Comparison of ENCODE assay signal across 21 cellular contexts in the genomic region with DNA sequence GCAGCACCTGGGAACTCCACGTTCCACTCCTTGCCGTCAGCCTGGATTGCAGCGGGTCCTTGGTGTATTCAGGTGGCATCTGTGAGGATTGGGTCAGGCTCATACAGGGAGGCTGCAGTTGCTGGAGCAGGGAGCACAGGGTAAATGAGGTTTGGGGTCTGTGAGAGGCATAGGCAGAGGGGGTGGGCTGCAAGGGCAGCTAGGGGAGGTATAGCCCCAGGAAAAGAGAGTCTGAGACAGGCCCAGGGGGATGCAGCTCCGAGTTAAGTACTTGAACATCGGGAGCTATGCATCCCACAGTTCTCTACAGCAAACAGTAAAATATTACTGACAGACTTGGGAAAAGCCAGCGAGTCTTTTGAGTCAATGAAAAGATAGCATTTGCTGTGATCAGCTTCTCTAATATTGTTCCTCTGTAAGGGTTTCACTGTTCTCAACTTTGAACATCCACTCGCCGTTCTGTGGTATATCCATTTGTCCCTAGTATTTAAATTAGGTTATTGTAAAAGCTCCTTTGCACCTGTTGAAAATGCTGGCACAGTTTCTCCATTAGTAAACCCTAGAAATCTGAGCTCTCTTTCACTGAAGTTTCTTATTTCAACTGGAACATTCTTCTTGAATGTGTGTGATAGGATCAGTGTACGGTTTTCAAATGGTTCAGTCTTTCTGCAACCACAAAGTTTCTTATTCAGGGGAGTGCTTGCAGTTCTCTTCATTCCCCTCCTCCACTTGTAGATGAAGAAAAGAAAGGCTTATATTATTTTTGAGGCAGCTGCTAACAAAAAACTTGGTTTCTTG.
DNase-seq lines count a peak whose midpoint lies in the region; ATAC-seq and TF ChIP-seq lines count a peak whose summit lies in the region.
"Had no signal": no experiment of that assay in that cellular context is flagged by ENCODE, and none has a peak within 500 bp of the region (broad histone marks: within the 10 kb centered on the region; RNA-seq: fewer than 3 reads in every experiment).

No MANE protein-coding gene starts in this region.

- no peak for ATAC-seq in Right ventricle myocardium superior (ENCODE audit: poor library complexity)
- no peak for ATAC-seq in HG02938 (IDR thresholded peaks at IDR 0.05; ENCODE audit: unreplicated experiment)
- ATAC-seq: A549; activated T-cell treated with anti-CD3 and anti-CD28 coated beads, Interleukin-2, amount 50 U/mL, for 72 hours; natural killer cell treated with Interleukin-12 subunit alpha and Interleukin-12 subunit beta and Interleukin-15 and Interleukin-18, amount 100 ng/mL, for 72 hours; stimulated activated naive B cell treated with anti-CD40 and anti-IgM and Interleukin-4, amounts not matched to agents 10 μg/mL and 1 μg/mL and 100 μg/mL, for 72 hours had no signal

- peak overlapping the region; percentile 22 for H3K27ac ChIP-seq in cardiac muscle cell
- H3K27ac ChIP-seq in mesendoderm (ENCODE audit: low read depth, low read length), result no peak overlapping the region
- peak overlapping the region; percentile 8 for H3K27ac ChIP-seq in thymus (ENCODE audit: low read depth)
- H3K27ac ChIP-seq: adrenal gland, esophagus squamous epithelium, right lobe of liver had no signal

- H3K9me3 ChIP-seq in cardiac muscle cell (ENCODE audit: low read depth) (no peaks in the 10 kb centered on the region), adipocyte (ENCODE audit: control insufficient read depth, low read length) (no peaks in the 10 kb centered on the region), thymus (ENCODE audit: control insufficient read depth) (no peaks in the 10 kb centered on the region)
- H3K9me3 ChIP-seq: A549, adrenal gland, esophagus squamous epithelium, HAP-1, right lobe of liver had no signal

- H4K5ac ChIP-seq in mesendoderm (ENCODE audit: low read length), result no peak overlapping the region

- H3K36me3 ChIP-seq in cardiac muscle cell (no peaks in the 10 kb centered on the region), adipocyte (ENCODE audit: control insufficient read depth, insufficient read depth, low read length, severe bottlenecking) (peaks cover 6% of the 10 kb centered on the region), mesendoderm (ENCODE audit: control insufficient read depth, insufficient read depth, low read length) (no peaks in the 10 kb centered on the region), thymus (ENCODE audit: control insufficient read depth, insufficient read depth) (no peaks in the 10 kb centered on the region)
- H3K36me3 ChIP-seq: adrenal gland, esophagus squamous epithelium, HAP-1, right lobe of liver had no signal

- H3K79me2 ChIP-seq in mesendoderm (ENCODE audit: control insufficient read depth, insufficient read depth, low read length), result peaks cover 70% of the 10 kb centered on the region

- H2AK5ac ChIP-seq in mesendoderm (ENCODE audit: low read length), result no peak overlapping the region

- peak overlapping the region; percentile 62 for H3K56ac ChIP-seq in mesendoderm (ENCODE audit: low read length)

- no peak overlapping the region for H4K8ac ChIP-seq in mesendoderm (ENCODE audit: low read depth, low read length)

- WGBS in mesendoderm (ENCODE audit: extremely low coverage, insufficient coverage, low lambda C conversion rate), result no CpG with 5 or more reads among the region's 9 CpGs
- 80% methylated on average over 9 of the region's 9 CpGs for WGBS in thymus

- intact Hi-C loops in Right ventricle myocardium superior (cut with DNase I), result no loop called here

- DNase-seq in cardiac muscle cell (ENCODE audit: low read depth in 1 of 2, low spot score in 1 of 2) (no peak), Right ventricle myocardium superior (no peak), adipocyte (ENCODE audit: low read depth) (peak; percentile 65), mesendoderm (no peak), T-helper 1 cell (no peak)
- DNase-seq in activated naive CD4-positive, alpha-beta T cell (lab: John Stamatoyannopoulos, UW), result no peak
- DNase-seq: activated CD4-positive, alpha-beta T cell treated with anti-CD3 and anti-CD28 coated beads, Interleukin-2, amount 50 U/mL, for 48 hours; activated T-cell treated with anti-CD3 and anti-CD28 coated beads, Interleukin-2, amount 50 U/mL, for 72 hours; adrenal gland; CD4-positive, alpha-beta memory T cell; esophagus squamous epithelium; left ventricle myocardium superior; NCI-H187 treated with DMSO at 0.1 percent for 48 hours; NCI-H774; stimulated activated naive B cell treated with anti-CD40 and anti-IgM and Interleukin-4, amounts not matched to agents 10 μg/mL and 1 μg/mL and 100 μg/mL, for 72 hours had no signal

- H3K4ac ChIP-seq in mesendoderm (ENCODE audit: low read depth, low read length), result no peak overlapping the region

- no peak overlapping the region for H3K4me3 ChIP-seq in cardiac muscle cell
- no peak overlapping the region for H3K4me3 ChIP-seq in adipocyte (ENCODE audit: low read length)
- no peak overlapping the region for H3K4me3 ChIP-seq in mesendoderm (ENCODE audit: low read length)
- no peak overlapping the region for H3K4me3 ChIP-seq in thymus (ENCODE audit: low read length)
- H3K4me3 ChIP-seq: A549, adrenal gland, esophagus squamous epithelium, HAP-1, right lobe of liver had no signal

- no peak overlapping the region for H2BK15ac ChIP-seq in mesendoderm (replicated peaks; ENCODE audit: low read depth)

- no peak overlapping the region for H3K4me2 ChIP-seq in mesendoderm (ENCODE audit: low read length)
- H3K4me2 ChIP-seq: A549 had no signal

- peaks cover 34% of the 10 kb centered on the region for H3K4me1 ChIP-seq in cardiac muscle cell (ENCODE audit: low read depth)
- peaks cover 49% of the 10 kb centered on the region for H3K4me1 ChIP-seq in adipocyte (ENCODE audit: control insufficient read depth, insufficient read depth, low read length)
- H3K4me1 ChIP-seq in mesendoderm (ENCODE audit: control insufficient read depth, low read depth, low read length), result peaks cover 13% of the 10 kb centered on the region
- H3K4me1 ChIP-seq in thymus (ENCODE audit: control insufficient read depth, insufficient read depth, low read length), result peaks cover 9% of the 10 kb centered on the region
- H3K4me1 ChIP-seq: HAP-1 had no signal

- TF ChIP-seq CTCF in cardiac muscle cell (IDR thresholded peaks at IDR 0.05; ENCODE audit: low read depth, low read length), result no peak

- no peak overlapping the region for H3K9ac ChIP-seq in adipocyte (ENCODE audit: low read length)
- peak overlapping the region; percentile 22 for H3K9ac ChIP-seq in mesendoderm (ENCODE audit: low read length)

- no peak overlapping the region for H3K23ac ChIP-seq in mesendoderm (ENCODE audit: low read length)

- H3K18ac ChIP-seq in mesendoderm (ENCODE audit: low read length), result no peak overlapping the region

- H2BK120ac ChIP-seq in mesendoderm (ENCODE audit: low read depth, low read length), result no peak overlapping the region

- no peaks in the 10 kb centered on the region for H3K27me3 ChIP-seq in cardiac muscle cell
- H3K27me3 ChIP-seq in adipocyte (replicated peaks; ENCODE audit: control insufficient read depth, insufficient read depth, low read length), result no peaks in the 10 kb centered on the region
- H3K27me3 ChIP-seq in mesendoderm (ENCODE audit: insufficient read depth, low read length, poor library complexity), result no peaks in the 10 kb centered on the region
- no peaks in the 10 kb centered on the region for H3K27me3 ChIP-seq in thymus (ENCODE audit: control insufficient read depth, insufficient read depth)
- H3K27me3 ChIP-seq: adrenal gland, esophagus squamous epithelium, right lobe of liver had no signal

- peaks cover 41% of the 10 kb centered on the region for H3K79me1 ChIP-seq in mesendoderm (ENCODE audit: low read length)

- no peak overlapping the region for H2BK5ac ChIP-seq in mesendoderm (ENCODE audit: low read length)
